In the genomic region with DNA sequence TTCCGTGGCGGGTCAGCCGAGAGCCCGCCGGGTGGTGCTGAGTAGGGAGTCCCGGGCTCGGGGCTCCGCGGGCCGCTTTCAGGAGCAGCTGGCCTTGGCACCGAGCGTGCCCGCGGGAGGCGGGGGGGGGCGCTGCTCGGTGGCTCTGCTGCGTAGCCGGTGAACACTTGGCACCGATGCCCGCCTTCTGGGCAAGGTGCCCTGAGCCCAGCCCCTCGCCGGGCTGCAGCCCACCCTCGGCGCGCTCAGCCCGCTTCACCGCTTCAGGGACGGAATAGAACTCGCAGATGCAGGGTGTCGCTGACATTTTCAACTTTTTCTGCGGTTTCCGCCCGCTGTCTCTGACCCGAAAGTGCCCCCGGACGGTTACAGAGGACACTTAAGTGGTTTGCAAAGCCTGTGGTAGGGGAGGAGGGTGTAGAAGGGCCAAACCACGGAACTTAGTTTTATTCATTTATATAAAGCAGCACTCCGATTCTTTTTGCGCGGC, we compare ENCODE assay signal across 1 cellular context.
A peak's percentile ranks its signal among the peaks of the same experiment; 100 is the strongest.
TF ChIP-seq lines count a peak whose summit lies in the region.

No MANE protein-coding gene starts in this region.

TF ChIP-seq in GM12878, 131 proteins besides CTCF, POLR2A, EP300 and RAD21 (continued from another document and continues in another):
- TF ChIP-seq, protein P1, sequence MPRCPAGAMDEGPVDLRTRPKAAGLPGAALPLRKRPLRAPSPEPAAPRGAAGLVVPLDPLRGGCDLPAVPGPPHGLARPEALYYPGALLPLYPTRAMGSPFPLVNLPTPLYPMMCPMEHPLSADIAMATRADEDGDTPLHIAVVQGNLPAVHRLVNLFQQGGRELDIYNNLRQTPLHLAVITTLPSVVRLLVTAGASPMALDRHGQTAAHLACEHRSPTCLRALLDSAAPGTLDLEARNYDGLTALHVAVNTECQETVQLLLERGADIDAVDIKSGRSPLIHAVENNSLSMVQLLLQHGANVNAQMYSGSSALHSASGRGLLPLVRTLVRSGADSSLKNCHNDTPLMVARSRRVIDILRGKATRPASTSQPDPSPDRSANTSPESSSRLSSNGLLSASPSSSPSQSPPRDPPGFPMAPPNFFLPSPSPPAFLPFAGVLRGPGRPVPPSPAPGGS (IDR thresholded peaks at IDR 0.05; ENCODE audit: borderline replicate concordance, insufficient read depth, low read depth, low read length, poor library complexity, severe bottlenecking) = peak; percentile 51
- TF ChIP-seq ZNF217 (IDR thresholded peaks at IDR 0.05) = peak; percentile 70
- TF ChIP-seq ZNF592 (IDR thresholded peaks at IDR 0.05) = no peak
- peak; percentile 88 for TF ChIP-seq DPF2 (IDR thresholded peaks at IDR 0.05)
- TF ChIP-seq, protein P2, sequence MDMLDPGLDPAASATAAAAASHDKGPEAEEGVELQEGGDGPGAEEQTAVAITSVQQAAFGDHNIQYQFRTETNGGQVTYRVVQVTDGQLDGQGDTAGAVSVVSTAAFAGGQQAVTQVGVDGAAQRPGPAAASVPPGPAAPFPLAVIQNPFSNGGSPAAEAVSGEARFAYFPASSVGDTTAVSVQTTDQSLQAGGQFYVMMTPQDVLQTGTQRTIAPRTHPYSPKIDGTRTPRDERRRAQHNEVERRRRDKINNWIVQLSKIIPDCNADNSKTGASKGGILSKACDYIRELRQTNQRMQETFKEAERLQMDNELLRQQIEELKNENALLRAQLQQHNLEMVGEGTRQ (IDR thresholded peaks at IDR 0.05; ENCODE audit: borderline replicate concordance, low read depth, low read length) = no peak
- no peak for TF ChIP-seq BMI1 (IDR thresholded peaks at IDR 0.05; ENCODE audit: borderline replicate concordance)
- peak; percentile 59; the same call in 1 of the 2 replicates for TF ChIP-seq CREM (IDR thresholded peaks at IDR 0.05; ENCODE audit: low read depth)
- peak; percentile 76; the same call in 1 of the 2 replicates for TF ChIP-seq PAX5 (IDR thresholded peaks at IDR 0.05; ENCODE audit: borderline replicate concordance, low read depth, low read length)
- TF ChIP-seq NFYA (IDR thresholded peaks at IDR 0.05; ENCODE audit: borderline replicate concordance, low read depth, low read length) = no peak
- TF ChIP-seq FOXM1 (IDR thresholded peaks at IDR 0.05; ENCODE audit: low read depth, low read length) = peak; percentile 79
- TF ChIP-seq SIX5 (IDR thresholded peaks at IDR 0.05; ENCODE audit: low read depth, low read length, severe bottlenecking) = no peak
- TF ChIP-seq RUNX3 (IDR thresholded peaks at IDR 0.05; ENCODE audit: low read length) = peak; percentile 99
- no peak for TF ChIP-seq PBX3 (IDR thresholded peaks at IDR 0.05; ENCODE audit: insufficient replicate concordance, low read depth, low read length)
- no peak for TF ChIP-seq KAT2A (conservative IDR thresholded peaks at IDR 0.05; ENCODE audit: control insufficient read depth, low read depth, low read length)
- TF ChIP-seq LARP7 (IDR thresholded peaks at IDR 0.05) = peak; percentile 66; the same call in 1 of the 2 replicates
- no peak for TF ChIP-seq PRDM15 (CRISPR knock-in tag; IDR thresholded peaks at IDR 0.05)
- no peak for TF ChIP-seq MYC (IDR thresholded peaks at IDR 0.05; ENCODE audit: insufficient read depth, insufficient read length, insufficient replicate concordance, low read length, severe bottlenecking)
- no peak for TF ChIP-seq HDGF (IDR thresholded peaks at IDR 0.05)
- TF ChIP-seq ETV6 (conservative IDR thresholded peaks at IDR 0.05 in 1 of 2, IDR thresholded peaks at IDR 0.05 in 1 of 2; ENCODE audit: borderline replicate concordance in 1 of 2, low read depth in 1 of 2) = peak in 1 of 2 experiments; percentile 64; a peak in 2 of 4 replicates
- peak; percentile 39 for TF ChIP-seq IKZF1 (conservative IDR thresholded peaks at IDR 0.05)
- peak; percentile 51 to 59; a peak in 2 of 4 replicates for TF ChIP-seq BHLHE40 (IDR thresholded peaks at IDR 0.05; ENCODE audit: borderline replicate concordance in 1 of 2, low read depth in 2 of 2, low read length in 1 of 2)
- no peak for TF ChIP-seq POLR2AphosphoS5 (IDR thresholded peaks at IDR 0.05; ENCODE audit: low read length)
- TF ChIP-seq ZBED1 (IDR thresholded peaks at IDR 0.05; ENCODE audit: borderline replicate concordance) = 0 out of 2 replicates have a peak, but pooled peaks have one; percentile 31
- no peak for TF ChIP-seq ATF3 (IDR thresholded peaks at IDR 0.05; ENCODE audit: borderline replicate concordance, extremely low read depth, low read depth, low read length)
- TF ChIP-seq GATAD2B (conservative IDR thresholded peaks at IDR 0.05; ENCODE audit: low read depth) = peak; percentile 92
- TF ChIP-seq CUX1 (IDR thresholded peaks at IDR 0.05; ENCODE audit: insufficient replicate concordance, low read depth, low read length) = no peak
- no peak for TF ChIP-seq RELA (IDR thresholded peaks at IDR 0.05; ENCODE audit: borderline replicate concordance, partially characterized antibody)
- TF ChIP-seq USF1 (IDR thresholded peaks at IDR 0.05; ENCODE audit: borderline replicate concordance, extremely low read length, insufficient read depth, low read depth, low read length) = no peak
- TF ChIP-seq ATF7 (IDR thresholded peaks at IDR 0.05; ENCODE audit: low read depth) = 0 out of 2 replicates have a peak, but pooled peaks have one; percentile 29
- peak; percentile 75; the same call in 1 of the 2 replicates for TF ChIP-seq MTA3 (IDR thresholded peaks at IDR 0.05; ENCODE audit: borderline replicate concordance, low read length)
- TF ChIP-seq, protein P3, sequence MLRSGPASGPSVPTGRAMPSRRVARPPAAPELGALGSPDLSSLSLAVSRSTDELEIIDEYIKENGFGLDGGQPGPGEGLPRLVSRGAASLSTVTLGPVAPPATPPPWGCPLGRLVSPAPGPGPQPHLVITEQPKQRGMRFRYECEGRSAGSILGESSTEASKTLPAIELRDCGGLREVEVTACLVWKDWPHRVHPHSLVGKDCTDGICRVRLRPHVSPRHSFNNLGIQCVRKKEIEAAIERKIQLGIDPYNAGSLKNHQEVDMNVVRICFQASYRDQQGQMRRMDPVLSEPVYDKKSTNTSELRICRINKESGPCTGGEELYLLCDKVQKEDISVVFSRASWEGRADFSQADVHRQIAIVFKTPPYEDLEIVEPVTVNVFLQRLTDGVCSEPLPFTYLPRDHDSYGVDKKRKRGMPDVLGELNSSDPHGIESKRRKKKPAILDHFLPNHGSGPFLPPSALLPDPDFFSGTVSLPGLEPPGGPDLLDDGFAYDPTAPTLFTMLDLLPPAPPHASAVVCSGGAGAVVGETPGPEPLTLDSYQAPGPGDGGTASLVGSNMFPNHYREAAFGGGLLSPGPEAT (IDR thresholded peaks at IDR 0.05; ENCODE audit: low read depth) = no peak
- no peak for TF ChIP-seq JUND (IDR thresholded peaks at IDR 0.05; ENCODE audit: low read depth, low read length)
- 0 out of 2 replicates have a peak, but pooled peaks have one; percentile 32 for TF ChIP-seq TARDBP (IDR thresholded peaks at IDR 0.05; ENCODE audit: borderline replicate concordance)
- 0 out of 2 replicates have a peak, but pooled peaks have one; percentile 27 for TF ChIP-seq TCF3 (IDR thresholded peaks at IDR 0.05; ENCODE audit: borderline replicate concordance, insufficient read depth, low read depth, low read length)
- peak; percentile 68; the same call in 1 of the 2 replicates for TF ChIP-seq ZSCAN29 (IDR thresholded peaks at IDR 0.05)
